8 cellular contexts compared by ENCODE assay signal in the genomic region with DNA sequence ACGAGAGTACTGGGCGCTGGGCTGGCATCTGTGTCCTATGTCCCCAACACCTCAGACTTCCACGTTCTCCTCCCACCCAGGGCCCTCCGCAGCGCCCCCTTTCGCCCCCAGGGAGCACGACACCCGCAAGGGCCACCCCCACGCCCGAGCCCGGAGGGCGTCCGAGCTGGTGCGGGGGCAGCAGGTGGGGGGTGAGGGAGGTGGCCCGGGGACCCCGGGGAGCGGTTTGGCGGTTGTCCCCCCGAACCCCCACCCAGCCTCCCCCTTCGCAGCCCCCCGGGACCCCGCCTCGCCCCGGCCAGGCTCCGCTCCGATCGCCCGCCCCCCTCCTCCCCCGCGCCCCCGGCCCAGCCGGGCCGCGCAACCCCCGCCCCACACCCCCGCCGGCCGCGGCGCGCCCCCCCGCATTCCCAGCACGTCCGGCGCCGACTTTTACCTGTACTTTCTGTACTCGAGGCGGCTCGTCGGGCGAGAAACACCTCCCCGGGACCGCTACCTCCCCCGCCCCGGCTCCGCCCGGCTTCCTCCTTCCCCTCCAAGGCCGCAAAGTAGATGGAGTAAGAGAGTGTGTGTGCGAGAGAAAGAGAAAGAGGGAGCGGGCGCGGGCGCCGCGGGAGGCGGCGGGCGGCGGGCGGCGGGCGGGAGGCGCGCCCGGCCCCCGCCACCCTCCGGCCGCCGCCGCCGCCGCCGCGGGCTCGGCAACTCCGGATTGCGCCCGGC. TPM values are rescaled to one million over a fixed set of nuclear protein-coding genes. Genes with fewer than 3 reads are reported as not detected.
DNase-seq lines count a peak whose midpoint lies in the region; ATAC-seq and TF ChIP-seq lines count a peak whose summit lies in the region.

No MANE protein-coding gene starts in this region.

- no peak overlapping the region for H3K27ac ChIP-seq in thyroid gland

- intact Hi-C loops in thyroid gland (cut with DNase I), result no loop called here

- no peak for TF ChIP-seq POLR2A in thyroid gland (IDR thresholded peaks at IDR 0.05)

- ATAC-seq in GM18502 (IDR thresholded peaks at IDR 0.05; ENCODE audit: poor library complexity, unreplicated experiment) (peak; percentile 41), HG03139 (IDR thresholded peaks at IDR 0.05; ENCODE audit: unreplicated experiment) (peak; percentile 13)

- TF ChIP-seq CTCF in thyroid gland (IDR thresholded peaks at IDR 0.05), result peak in 2 of 6 experiments; percentile 32 to 48

- peak overlapping the region in 1 of 3 donors; percentile 40 for H3K4me3 ChIP-seq in thyroid gland (replicated peaks in 1 of 3)

- no peaks in the 10 kb centered on the region for H3K27me3 ChIP-seq in thyroid gland

- WGBS in thyroid gland, 2 donors, result 11 to 30% methylated on average over 9 to 14 of the region's 88 CpGs

- peak; percentile 46 for DNase-seq in activated CD4-positive, CD25-positive, alpha-beta regulatory T cell treated with anti-CD3 and anti-CD28 coated beads, Interleukin-2, amount 50 U/mL, for 72 hours
- DNase-seq in dermis blood vessel endothelial cell (peak; percentile 62), mesenteric fat pad (ENCODE audit: low spot score) (peak; percentile 85), thyroid gland (peak; percentile 35 to 43), putamen (ENCODE audit: low spot score) (no peak), LoVo (ENCODE audit: low spot score) (no peak)

- no peaks in the 10 kb centered on the region for H3K36me3 ChIP-seq in thyroid gland

- H3K9me3 ChIP-seq in thyroid gland, result no peaks in the 10 kb centered on the region

- H3K4me1 ChIP-seq in thyroid gland, result peaks cover 3 to 5% of the 10 kb centered on the region in 2 donors

RNA-seq across cellular contexts. Expression of gene CDYL2, which starts 0.9 kb away (rescaled TPM):
- total RNA-seq in dermis blood vessel endothelial cell (30.6 and 32.2 TPM in 2 replicates), mesenteric fat pad (24.0 TPM), thyroid gland (10 to 100 TPM in 1 of 4 donors, 1 to 10 TPM in 3; 3.6 to 14.2 (median 5.3) TPM)

Comparison
In these comparisons a context has a peak if more than half of its experiments do, and no peak if none do; other contexts are left out.
1. DNase-seq: peak in activated CD4-positive, CD25-positive, alpha-beta regulatory T cell treated with anti-CD3 and anti-CD28 coated beads, Interleukin-2, amount 50 U/mL, for 72 hours (single experiment), dermis blood vessel endothelial cell (single experiment), mesenteric fat pad (single experiment) and thyroid gland (2 of 2); none in putamen (single experiment) and LoVo (single experiment).